ENCODE assay signal across 36 cellular contexts in genomic region chr5:143447983-143448382, GRCh38. TPM values are rescaled to one million over a fixed set of nuclear protein-coding genes. Genes with fewer than 3 reads are reported as not detected.
DNase-seq lines count a peak whose midpoint lies in the region; ATAC-seq, FAIRE-seq and TF ChIP-seq lines count a peak whose summit lies in the region.
"Had no signal": no experiment of that assay in that cellular context is flagged by ENCODE, and none has a peak within 500 bp of the region (broad histone marks: within the 10 kb centered on the region; RNA-seq: fewer than 3 reads in every experiment).

No MANE protein-coding gene starts in this region.

- H3K27ac ChIP-seq in Karpas-422 (ENCODE audit: low read length): peak overlapping the region; percentile 85
- H3K27ac ChIP-seq: coronary artery, epithelial cell of prostate, psoas muscle, upper lobe of left lung had no signal

- H3K79me2 ChIP-seq in Karpas-422 (ENCODE audit: low read length): no peaks in the 10 kb centered on the region

- no peak overlapping the region for H3K4me3 ChIP-seq in Karpas-422 (ENCODE audit: low read length)
- H3K4me3 ChIP-seq: coronary artery, psoas muscle, upper lobe of left lung had no signal

- H3K9ac ChIP-seq in Karpas-422 (ENCODE audit: low read length): no peak overlapping the region

- H3K9me3 Mint-ChIP-seq in activated CD4-positive, alpha-beta memory T cell treated with anti-CD3 and anti-CD28 coated beads for 36 hours: no peaks in the 10 kb centered on the region
- no peaks in the 10 kb centered on the region for H3K9me3 Mint-ChIP-seq in activated CD4-positive, alpha-beta memory T cell treated with anti-CD3 and anti-CD28 coated beads, Interleukin-2, amount 10 ng/mL, durations not matched to agents 7 days and 5 days
- H3K9me3 Mint-ChIP-seq in stimulated activated effector memory CD8-positive, alpha-beta T cell treated with anti-CD3 and anti-CD28 coated beads, Interleukin-12 subunit alpha, Interleukin-12 subunit beta, amount 100 ng/mL, for 72 hours: peaks cover 2% of the 10 kb centered on the region
- H3K9me3 Mint-ChIP-seq: activated CD4-positive, alpha-beta T cell treated with anti-CD3 and anti-CD28 coated beads, Interleukin-2, amount 10 ng/mL, durations not matched to agents 7 days and 5 days; CD4-positive, alpha-beta memory T cell; immature natural killer cell; natural killer cell treated with Interleukin-12 subunit alpha and Interleukin-12 subunit beta and Interleukin-15 and Interleukin-18, amount 100 ng/mL, for 72 hours had no signal

- H4K20me1 ChIP-seq in Karpas-422 (ENCODE audit: insufficient read depth, low read depth, low read length): no peaks in the 10 kb centered on the region

- CTCF ChIA-PET in activated CD4-positive, alpha-beta memory T cell treated with anti-CD3 and anti-CD28 coated beads for 36 hours (lab: Charles Lee): interaction anchor here (0.7 to 1.7 kb wide), 4 partner anchors 12 to 157 kb away, joined by 3 to 4 read pairs (median 4); partner anchors contain the start of gene NR3C1
- CTCF ChIA-PET in activated CD4-positive, alpha-beta memory T cell treated with anti-CD3 and anti-CD28 coated beads, Interleukin-2, amount 10 ng/mL, durations not matched to agents 7 days and 5 days (lab: Charles Lee): no interaction called here

- H3K4me2 ChIP-seq in Karpas-422 (ENCODE audit: low read depth, low read length, poor library complexity, severe bottlenecking): no peak overlapping the region

- DNase-seq in activated CD4-positive, alpha-beta memory T cell treated with anti-CD3 and anti-CD28 coated beads for 36 hours: no peak
- DNase-seq in activated CD4-positive, alpha-beta memory T cell treated with anti-CD3 and anti-CD28 coated beads, Interleukin-2, amount 10 ng/mL, durations not matched to agents 7 days and 5 days: no peak
- DNase-seq in GM12891 (ENCODE audit: insufficient read length, low spot score) (no peak), Karpas-422 (no peak), hypothalamus (lab: John Stamatoyannopoulos, UW) (no peak), iPS-NIHi7 (ENCODE audit: extremely low spot score) (no peak)
- DNase-seq in stimulated activated effector memory CD8-positive, alpha-beta T cell treated with anti-CD3 and anti-CD28 coated beads, Interleukin-12 subunit alpha, Interleukin-12 subunit beta, amount 100 ng/mL, for 72 hours (ENCODE audit: low spot score in 2 of 2): no peak
- DNase-seq: activated CD4-positive, alpha-beta T cell treated with anti-CD3 and anti-CD28 coated beads, Interleukin-2, amount 10 ng/mL, durations not matched to agents 7 days and 5 days; activated gamma-delta T cell; AML-193; caudate nucleus; effector CD8-positive, alpha-beta T cell; hippocampal formation; immature natural killer cell; left colon; mammary epithelial cell; NCI-H146; NCI-H446; NCI-H748 treated with DMSO at 0.1 percent for 48 hours; occipital lobe; psoas muscle; SIG-M5; stimulated activated CD4-positive, alpha-beta T cell treated with anti-CD3 and anti-CD28 coated beads, Interleukin-4, amount 100 ng/mL, for 1 hour; SW 1271; upper lobe of left lung had no signal

- H2AFZ ChIP-seq in Karpas-422 (ENCODE audit: low read length): peak overlapping the region; percentile 75

- H3K4me1 Mint-ChIP-seq in activated CD4-positive, alpha-beta memory T cell treated with anti-CD3 and anti-CD28 coated beads for 36 hours (ENCODE audit: low read depth): peaks cover 34% of the 10 kb centered on the region
- H3K4me1 Mint-ChIP-seq in activated CD4-positive, alpha-beta memory T cell treated with anti-CD3 and anti-CD28 coated beads, Interleukin-2, amount 10 ng/mL, durations not matched to agents 7 days and 5 days: peaks cover 18% of the 10 kb centered on the region
- peaks cover 35% of the 10 kb centered on the region for H3K4me1 Mint-ChIP-seq in stimulated activated effector memory CD8-positive, alpha-beta T cell treated with anti-CD3 and anti-CD28 coated beads, Interleukin-12 subunit alpha, Interleukin-12 subunit beta, amount 100 ng/mL, for 72 hours
- H3K4me1 Mint-ChIP-seq: immature natural killer cell had no signal

- no peaks in the 10 kb centered on the region for H3K9me2 ChIP-seq in Karpas-422 (replicated peaks; ENCODE audit: insufficient read depth, low read length)

- peak; percentile 48 for FAIRE-seq in GM12891 (lab: Jason Lieb, UNC)
- FAIRE-seq: A204.1, GM19239, H1, HepG2, RCC 7860 had no signal

- H3K36me3 Mint-ChIP-seq in activated CD4-positive, alpha-beta memory T cell treated with anti-CD3 and anti-CD28 coated beads for 36 hours: peaks cover 1% of the 10 kb centered on the region
- H3K36me3 Mint-ChIP-seq in activated CD4-positive, alpha-beta memory T cell treated with anti-CD3 and anti-CD28 coated beads, Interleukin-2, amount 10 ng/mL, durations not matched to agents 7 days and 5 days (ENCODE audit: low read depth): no peaks in the 10 kb centered on the region
- H3K36me3 Mint-ChIP-seq in stimulated activated effector memory CD8-positive, alpha-beta T cell treated with anti-CD3 and anti-CD28 coated beads, Interleukin-12 subunit alpha, Interleukin-12 subunit beta, amount 100 ng/mL, for 72 hours: no peaks in the 10 kb centered on the region
- H3K36me3 Mint-ChIP-seq: CD4-positive, alpha-beta memory T cell; natural killer cell treated with Interleukin-12 subunit alpha and Interleukin-12 subunit beta and Interleukin-15 and Interleukin-18, amount 100 ng/mL, for 72 hours had no signal

- POLR2A ChIA-PET in activated CD4-positive, alpha-beta memory T cell treated with anti-CD3 and anti-CD28 coated beads for 36 hours (lab: Charles Lee): interaction anchor here (1.3 kb wide), 1 partner anchor 14 kb away, joined by 6 read pairs; no protein-coding TSS in a partner anchor
- POLR2A ChIA-PET in activated CD4-positive, alpha-beta memory T cell treated with anti-CD3 and anti-CD28 coated beads, Interleukin-2, amount 10 ng/mL, durations not matched to agents 7 days and 5 days (lab: Charles Lee): interaction anchor here (0.7 kb wide), 1 partner anchor 12 kb away, joined by 3 read pairs; no protein-coding TSS in a partner anchor

- no peak for TF ChIP-seq POLR2A in GM12891 (IDR thresholded peaks at IDR 0.05; ENCODE audit: low read depth, low read length)

- H3K9me3 ChIP-seq in Karpas-422 (ENCODE audit: low read length): no peaks in the 10 kb centered on the region
- H3K9me3 ChIP-seq: psoas muscle, upper lobe of left lung had no signal

- intact Hi-C loops in activated CD4-positive, alpha-beta memory T cell treated with anti-CD3 and anti-CD28 coated beads for 36 hours (cut with micrococcal nuclease): loop anchor here (2.0 to 5.0 kb wide), 3 partner anchors 15 to 204 kb away; no protein-coding TSS in a partner anchor

- peak; percentile 82 for ATAC-seq in stimulated activated effector memory CD8-positive, alpha-beta T cell treated with anti-CD3 and anti-CD28 coated beads, Interleukin-12 subunit alpha, Interleukin-12 subunit beta, amount 100 ng/mL, for 72 hours
- ATAC-seq in GM21737 (IDR thresholded peaks at IDR 0.05; ENCODE audit: unreplicated experiment): no peak
- ATAC-seq: HepG2, left colon, psoas muscle, sciatic nerve had no signal

- H3K36me3 ChIP-seq in Karpas-422 (ENCODE audit: insufficient read depth, low read length): no peaks in the 10 kb centered on the region
- H3K36me3 ChIP-seq: upper lobe of left lung had no signal

- peaks cover 57% of the 10 kb centered on the region for H3K4me1 ChIP-seq in Karpas-422 (ENCODE audit: low read length)
- H3K4me1 ChIP-seq: psoas muscle, upper lobe of left lung had no signal

- no peaks in the 10 kb centered on the region for H3K27me3 Mint-ChIP-seq in activated CD4-positive, alpha-beta memory T cell treated with anti-CD3 and anti-CD28 coated beads for 36 hours
- no peaks in the 10 kb centered on the region for H3K27me3 Mint-ChIP-seq in activated CD4-positive, alpha-beta memory T cell treated with anti-CD3 and anti-CD28 coated beads, Interleukin-2, amount 10 ng/mL, durations not matched to agents 7 days and 5 days
- H3K27me3 Mint-ChIP-seq: activated CD4-positive, alpha-beta T cell treated with anti-CD3 and anti-CD28 coated beads, Interleukin-2, amount 10 ng/mL, durations not matched to agents 7 days and 5 days; CD4-positive, alpha-beta memory T cell had no signal

- peak overlapping the region; percentile 58 for H3K27ac Mint-ChIP-seq in activated CD4-positive, alpha-beta memory T cell treated with anti-CD3 and anti-CD28 coated beads for 36 hours
- no peak overlapping the region for H3K27ac Mint-ChIP-seq in activated CD4-positive, alpha-beta memory T cell treated with anti-CD3 and anti-CD28 coated beads, Interleukin-2, amount 10 ng/mL, durations not matched to agents 7 days and 5 days
- peak overlapping the region; percentile 82 for H3K27ac Mint-ChIP-seq in stimulated activated effector memory CD8-positive, alpha-beta T cell treated with anti-CD3 and anti-CD28 coated beads, Interleukin-12 subunit alpha, Interleukin-12 subunit beta, amount 100 ng/mL, for 72 hours
- H3K27ac Mint-ChIP-seq: activated CD4-positive, alpha-beta T cell treated with anti-CD3 and anti-CD28 coated beads, Interleukin-2, amount 10 ng/mL, durations not matched to agents 7 days and 5 days; immature natural killer cell had no signal

- H3K27me3 ChIP-seq in Karpas-422 (ENCODE audit: low read length): no peaks in the 10 kb centered on the region
- H3K27me3 ChIP-seq: upper lobe of left lung had no signal

- no peak overlapping the region for H3K4me3 Mint-ChIP-seq in activated CD4-positive, alpha-beta memory T cell treated with anti-CD3 and anti-CD28 coated beads for 36 hours
- H3K4me3 Mint-ChIP-seq in activated CD4-positive, alpha-beta memory T cell treated with anti-CD3 and anti-CD28 coated beads, Interleukin-2, amount 10 ng/mL, durations not matched to agents 7 days and 5 days: no peak overlapping the region
- H3K4me3 Mint-ChIP-seq in stimulated activated effector memory CD8-positive, alpha-beta T cell treated with anti-CD3 and anti-CD28 coated beads, Interleukin-12 subunit alpha, Interleukin-12 subunit beta, amount 100 ng/mL, for 72 hours: peak overlapping the region; percentile 25
- H3K4me3 Mint-ChIP-seq: activated CD4-positive, alpha-beta T cell treated with anti-CD3 and anti-CD28 coated beads, Interleukin-2, amount 10 ng/mL, durations not matched to agents 7 days and 5 days; CD4-positive, alpha-beta memory T cell; immature natural killer cell had no signal

TF ChIP-seq in GM12891, 5 proteins besides CTCF, POLR2A, EP300 and RAD21:
- TF ChIP-seq TAF1 (IDR thresholded peaks at IDR 0.05; ENCODE audit: low read depth, low read length) (no peak), PAX5 (IDR thresholded peaks at IDR 0.05; ENCODE audit: insufficient read depth, low read length, severe bottlenecking) (no peak), POLR2AphosphoS5 (IDR thresholded peaks at IDR 0.05; ENCODE audit: low read depth, low read length) (no peak), POU2F2 (IDR thresholded peaks at IDR 0.05; ENCODE audit: low read depth, low read length) (no peak), SPI1 (IDR thresholded peaks at IDR 0.05; ENCODE audit: low read depth, low read length) (no peak)
TF ChIP-seq in GM12891: peak in this region for 0.

RNA-seq across cellular contexts. Expression of gene NR3C1, which starts 44.5 kb away (rescaled TPM):
- total RNA-seq in activated CD4-positive, alpha-beta memory T cell treated with anti-CD3 and anti-CD28 coated beads for 36 hours: 10 to 100 TPM; 48.6 to 53.9 TPM
- total RNA-seq in activated CD4-positive, alpha-beta memory T cell treated with anti-CD3 and anti-CD28 coated beads, Interleukin-2, amount 10 ng/mL, durations not matched to agents 7 days and 5 days: 10 to 100 TPM; 79.3 to 81.6 TPM
- 58.2 TPM for polyA plus RNA-seq in GM12891 (2012; ENCODE audit: low read depth, missing spikeins)
- 189 and 364 TPM in 2 replicates for total RNA-seq in Karpas-422 (2014; rRNA removed; shearing (Covaris generic); ENCODE audit: low replicate concordance)
